Comparison of ENCODE assay signal across 20 cellular contexts in the genomic region with DNA sequence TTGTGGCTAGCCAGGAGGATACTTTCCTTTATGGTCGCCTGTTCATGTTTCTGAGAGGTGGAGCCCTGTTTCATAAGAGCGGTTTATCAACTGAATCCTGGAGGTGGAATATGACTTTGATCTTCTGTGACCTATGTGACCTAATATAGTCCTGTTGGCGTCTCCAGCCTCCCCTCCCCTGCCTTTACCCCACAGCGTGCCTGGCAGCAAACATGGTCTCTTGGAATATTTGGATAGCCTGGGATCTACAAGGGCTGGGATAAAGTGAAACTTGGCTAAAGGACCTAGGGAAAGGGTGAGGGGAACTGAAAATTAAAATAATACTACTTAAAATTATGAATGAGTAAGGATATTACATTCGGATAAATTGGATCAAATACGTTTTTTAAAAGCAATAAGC.
DNase-seq lines count a peak whose midpoint lies in the region; ATAC-seq and TF ChIP-seq lines count a peak whose summit lies in the region.
"Had no signal": no experiment of that assay in that cellular context is flagged by ENCODE, and none has a peak within 500 bp of the region (broad histone marks: within the 10 kb centered on the region; RNA-seq: fewer than 3 reads in every experiment).

No MANE protein-coding gene starts in this region.

- no peaks in the 10 kb centered on the region for H3K27me3 Mint-ChIP-seq in CD4-positive, alpha-beta memory T cell
- H3K27me3 Mint-ChIP-seq: activated CD8-positive, alpha-beta T cell treated with anti-CD3 and anti-CD28 coated beads for 36 hours; activated naive CD4-positive, alpha-beta T cell treated with anti-CD3 and anti-CD28 coated beads, Interleukin-2, amount 10 ng/mL, durations not matched to agents 7 days and 5 days; activated T-cell treated with anti-CD3 and anti-CD28 coated beads, Interleukin-2, amount 50 U/mL, for 24 hours; effector memory CD8-positive, alpha-beta T cell had no signal

- H2BK5ac ChIP-seq in mesenchymal stem cell (ENCODE audit: low read depth, low read length, poor library complexity, severe bottlenecking) = no peak overlapping the region

- H2AFZ ChIP-seq in mesenchymal stem cell (ENCODE audit: low read depth, low read length) = no peak overlapping the region

- no peaks in the 10 kb centered on the region for H3K9me3 ChIP-seq in CD4-positive, alpha-beta memory T cell (ENCODE audit: control insufficient read depth in 1 of 2, low read length in 2 of 2)
- no peaks in the 10 kb centered on the region for H3K9me3 ChIP-seq in breast epithelium
- no peaks in the 10 kb centered on the region for H3K9me3 ChIP-seq in mesenchymal stem cell (ENCODE audit: control insufficient read depth, low read length)
- H3K9me3 ChIP-seq in thymus (ENCODE audit: control insufficient read depth) = no peaks in the 10 kb centered on the region
- H3K9me3 ChIP-seq: ascending aorta, mucosa of descending colon had no signal

- no peak for ATAC-seq in HG03457 (IDR thresholded peaks at IDR 0.05; ENCODE audit: unreplicated experiment)
- ATAC-seq: activated CD8-positive, alpha-beta T cell treated with anti-CD3 and anti-CD28 coated beads for 36 hours; effector memory CD8-positive, alpha-beta T cell; mucosa of descending colon; WTC11 had no signal

- H2BK12ac ChIP-seq in mesenchymal stem cell (ENCODE audit: low read length in 2 of 2) = peak overlapping the region; percentile 86 to 90

- POLR2A ChIA-PET in CD4-positive, alpha-beta memory T cell (lab: Charles Lee; ENCODE audit: partially characterized antibody) = no interaction called here

- peaks cover 0 to 29% (median 20%) of the 10 kb centered on the region in 4 donors for H3K4me1 Mint-ChIP-seq in CD4-positive, alpha-beta memory T cell
- H3K4me1 Mint-ChIP-seq: WTC11 had no signal

- H3K4me1 ChIP-seq in CD4-positive, alpha-beta memory T cell (ENCODE audit: insufficient read depth, low read length) = peaks cover 30% of the 10 kb centered on the region
- H3K4me1 ChIP-seq in breast epithelium = peaks cover 0 to 13% of the 10 kb centered on the region in 2 donors
- H3K4me1 ChIP-seq in mesenchymal stem cell (ENCODE audit: control insufficient read depth, insufficient read depth, low read depth, low read length) = peaks cover 3% of the 10 kb centered on the region
- peaks cover 4% of the 10 kb centered on the region for H3K4me1 ChIP-seq in thymus (ENCODE audit: control insufficient read depth, insufficient read depth, low read length)

- no peak overlapping the region for H2BK15ac ChIP-seq in mesenchymal stem cell (ENCODE audit: low read depth, poor library complexity, severe bottlenecking)

- peak overlapping the region in 1 of 2 experiments; percentile 82 for H3K14ac ChIP-seq in mesenchymal stem cell (ENCODE audit: low read length in 2 of 2)

- H3K27ac ChIP-seq in CD4-positive, alpha-beta memory T cell (ENCODE audit: low read depth, low read length) = no peak overlapping the region
- H3K27ac ChIP-seq in breast epithelium = peak overlapping the region; percentile 5 to 22
- H3K27ac ChIP-seq in mesenchymal stem cell (ENCODE audit: low read length, poor library complexity, severe bottlenecking) = no peak overlapping the region
- peak overlapping the region; percentile 1 for H3K27ac ChIP-seq in thymus (ENCODE audit: low read depth)
- H3K27ac ChIP-seq: ascending aorta had no signal

- H2BK120ac ChIP-seq in mesenchymal stem cell (ENCODE audit: low read depth, low read length) = no peak overlapping the region

- peak overlapping the region in 5 of 7 donors; percentile 20 to 86 (median 63) for H3K27ac Mint-ChIP-seq in CD4-positive, alpha-beta memory T cell
- H3K27ac Mint-ChIP-seq: activated CD8-positive, alpha-beta T cell treated with anti-CD3 and anti-CD28 coated beads for 36 hours; activated naive CD4-positive, alpha-beta T cell treated with anti-CD3 and anti-CD28 coated beads, Interleukin-2, amount 10 ng/mL, durations not matched to agents 7 days and 5 days; activated T-cell treated with anti-CD3 and anti-CD28 coated beads, Interleukin-2, amount 50 U/mL, for 24 hours; WTC11 had no signal

- peak overlapping the region; percentile 81 for H3K9ac ChIP-seq in mesenchymal stem cell (ENCODE audit: low read length)

- intact Hi-C loops in CD4-positive, alpha-beta memory T cell (cut with micrococcal nuclease) = no loop called here
- intact Hi-C loops in breast epithelium (cut with DNase I; ENCODE audit: low total_unique reads) = no loop called here

- H3K23ac ChIP-seq in mesenchymal stem cell (ENCODE audit: low read length in 2 of 2) = no peak overlapping the region

- H3K27me3 ChIP-seq in CD4-positive, alpha-beta memory T cell (ENCODE audit: insufficient read depth, low read length) = no peaks in the 10 kb centered on the region
- no peaks in the 10 kb centered on the region for H3K27me3 ChIP-seq in breast epithelium
- H3K27me3 ChIP-seq in mesenchymal stem cell (ENCODE audit: control insufficient read depth in 1 of 2, insufficient read depth in 1 of 2, low read length in 2 of 2) = no peaks in the 10 kb centered on the region
- H3K27me3 ChIP-seq in thymus (ENCODE audit: control insufficient read depth, insufficient read depth) = no peaks in the 10 kb centered on the region
- H3K27me3 ChIP-seq: ascending aorta had no signal

- 100% methylated on average over 2 of the region's 6 CpGs for WGBS in mesenchymal stem cell
- 95% methylated on average over 6 of the region's 6 CpGs for WGBS in thymus

- peak overlapping the region; percentile 61 for H4K8ac ChIP-seq in mesenchymal stem cell (ENCODE audit: low read length)

- CTCF ChIA-PET in CD4-positive, alpha-beta memory T cell (lab: Charles Lee; ENCODE audit: partially characterized antibody) = no interaction called here

- DNase-seq in CD4-positive, alpha-beta memory T cell = no peak
- no peak for DNase-seq in breast epithelium (ENCODE audit: low spot score in 2 of 2)
- DNase-seq in mesenchymal stem cell = no peak
- DNase-seq in DMS79 (lab: John Stamatoyannopoulos, UW) = no peak
- DNase-seq in T1000 (lab: John Stamatoyannopoulos, UW) = no peak
- DNase-seq: activated CD8-positive, alpha-beta T cell treated with anti-CD3 and anti-CD28 coated beads for 36 hours; activated naive CD4-positive, alpha-beta T cell treated with anti-CD3 and anti-CD28 coated beads, Interleukin-2, amount 10 ng/mL, durations not matched to agents 7 days and 5 days; activated T-cell treated with anti-CD3 and anti-CD28 coated beads, Interleukin-2, amount 50 U/mL, for 24 hours; COR-L47; effector memory CD8-positive, alpha-beta T cell; GOT3; KBM-7; NCI-H1694 treated with DMSO at 0.1 percent for 48 hours; SHP77 treated with DMSO at 0.1 percent for 48 hours; stimulated activated CD4-positive, alpha-beta T cell treated with anti-CD3 and anti-CD28 coated beads, Interleukin-12 subunit alpha, Interleukin-12 subunit beta, amount 100 ng/mL, for 4 hours had no signal

- H4K91ac ChIP-seq in mesenchymal stem cell (ENCODE audit: low read length) = peak overlapping the region; percentile 69

- TF ChIP-seq POLR2A in breast epithelium (IDR thresholded peaks at IDR 0.05) = no peak

- H3K4me2 ChIP-seq in mesenchymal stem cell (ENCODE audit: low read length, poor library complexity, severe bottlenecking) = no peak overlapping the region

- no peak overlapping the region for H3K4me3 ChIP-seq in CD4-positive, alpha-beta memory T cell (ENCODE audit: low read length in 2 of 2)
- H3K4me3 ChIP-seq in breast epithelium (no peak overlapping the region), mesenchymal stem cell (ENCODE audit: insufficient read depth in 1 of 2, low read depth in 1 of 2, low read length in 2 of 2) (no peak overlapping the region), thymus (ENCODE audit: low read length) (no peak overlapping the region)
- H3K4me3 ChIP-seq: ascending aorta, mucosa of descending colon had no signal

- peaks cover 2 to 21% of the 10 kb centered on the region in 2 donors for H3K36me3 Mint-ChIP-seq in CD4-positive, alpha-beta memory T cell

- no peak overlapping the region for H3K4me3 Mint-ChIP-seq in CD4-positive, alpha-beta memory T cell
- H3K4me3 Mint-ChIP-seq: activated CD8-positive, alpha-beta T cell treated with anti-CD3 and anti-CD28 coated beads for 36 hours; activated naive CD4-positive, alpha-beta T cell treated with anti-CD3 and anti-CD28 coated beads, Interleukin-2, amount 10 ng/mL, durations not matched to agents 7 days and 5 days; activated T-cell treated with anti-CD3 and anti-CD28 coated beads, Interleukin-2, amount 50 U/mL, for 24 hours; effector memory CD8-positive, alpha-beta T cell; WTC11 had no signal

- H3K4ac ChIP-seq in mesenchymal stem cell (ENCODE audit: low read depth in 1 of 2, low read length in 2 of 2) = peak overlapping the region in 1 of 2 experiments; percentile 67

- no peaks in the 10 kb centered on the region for H3K9me3 Mint-ChIP-seq in CD4-positive, alpha-beta memory T cell
- H3K9me3 Mint-ChIP-seq: activated CD8-positive, alpha-beta T cell treated with anti-CD3 and anti-CD28 coated beads for 36 hours; activated naive CD4-positive, alpha-beta T cell treated with anti-CD3 and anti-CD28 coated beads, Interleukin-2, amount 10 ng/mL, durations not matched to agents 7 days and 5 days; activated T-cell treated with anti-CD3 and anti-CD28 coated beads, Interleukin-2, amount 50 U/mL, for 24 hours; effector memory CD8-positive, alpha-beta T cell; WTC11 had no signal

- TF ChIP-seq CTCF in breast epithelium (IDR thresholded peaks at IDR 0.05) = no peak

- peaks cover 11% of the 10 kb centered on the region for H3K79me1 ChIP-seq in mesenchymal stem cell (replicated peaks; ENCODE audit: low read length, poor library complexity, severe bottlenecking)

- peak overlapping the region; percentile 37 to 89 for H3K18ac ChIP-seq in mesenchymal stem cell (ENCODE audit: low read depth in 1 of 2, low read length in 2 of 2)

- peak overlapping the region; percentile 84 for H2AK5ac ChIP-seq in mesenchymal stem cell (ENCODE audit: low read length, severe bottlenecking)

- no peaks in the 10 kb centered on the region for H3K36me3 ChIP-seq in CD4-positive, alpha-beta memory T cell (ENCODE audit: insufficient read depth, low read length)
- no peaks in the 10 kb centered on the region for H3K36me3 ChIP-seq in breast epithelium
- peaks cover 3 to 27% of the 10 kb centered on the region in 2 experiments for H3K36me3 ChIP-seq in mesenchymal stem cell (ENCODE audit: control insufficient read depth in 1 of 2, insufficient read depth in 2 of 2, low read depth in 1 of 2, low read length in 2 of 2)
- no peaks in the 10 kb centered on the region for H3K36me3 ChIP-seq in thymus (ENCODE audit: control insufficient read depth, insufficient read depth)
- H3K36me3 ChIP-seq: ascending aorta had no signal

Comparison
In these comparisons a context has a peak if more than half of its experiments do, and no peak if none do; other contexts are left out.
1. H3K27ac ChIP-seq: peak in breast epithelium (2 of 2) and thymus (single experiment); none in CD4-positive, alpha-beta memory T cell (single experiment) and mesenchymal stem cell (single experiment).